8 cellular contexts compared by ENCODE assay signal in genomic region chr4:88613417-88613875, GRCh38. TPM values are rescaled to one million over a fixed set of nuclear protein-coding genes. Genes with fewer than 3 reads are reported as not detected.
DNase-seq lines count a peak whose midpoint lies in the region; ATAC-seq and FAIRE-seq lines count a peak whose summit lies in the region.

No MANE protein-coding gene starts in this region.

- H3K4me3 ChIP-seq in CD4-positive, CD25-positive, alpha-beta regulatory T cell (ENCODE audit: low read depth, low read length): peak overlapping the region; percentile 86

- H3K27me3 Mint-ChIP-seq in CD4-positive, CD25-positive, alpha-beta regulatory T cell: no peaks in the 10 kb centered on the region

- H3K27ac ChIP-seq in CD4-positive, CD25-positive, alpha-beta regulatory T cell (ENCODE audit: insufficient read depth, low read length, poor library complexity, severe bottlenecking): peak overlapping the region; percentile 91

- peaks cover 34 to 92% (median 68%) of the 10 kb centered on the region in 4 donors for H3K4me1 Mint-ChIP-seq in CD4-positive, CD25-positive, alpha-beta regulatory T cell

- H3K4me1 ChIP-seq in CD4-positive, CD25-positive, alpha-beta regulatory T cell (ENCODE audit: control insufficient read depth, insufficient read depth, low read length, poor library complexity, severe bottlenecking): peaks cover 55% of the 10 kb centered on the region

- ATAC-seq in CD4-positive, CD25-positive, alpha-beta regulatory T cell (ENCODE audit: low read depth in 2 of 2): peak; percentile 97
- ATAC-seq in GM21447 (IDR thresholded peaks at IDR 0.05; ENCODE audit: unreplicated experiment): peak; percentile 31
- no peak for ATAC-seq in HG03439 (IDR thresholded peaks at IDR 0.05; ENCODE audit: unreplicated experiment)

- H3K36me3 Mint-ChIP-seq in CD4-positive, CD25-positive, alpha-beta regulatory T cell: peaks cover 39% of the 10 kb centered on the region

- no peaks in the 10 kb centered on the region for H3K27me3 ChIP-seq in CD4-positive, CD25-positive, alpha-beta regulatory T cell (ENCODE audit: control insufficient read depth, insufficient read depth, low read length)

- H3K9me3 Mint-ChIP-seq in CD4-positive, CD25-positive, alpha-beta regulatory T cell: peaks cover 0 to 1% (median 0%) of the 10 kb centered on the region in 7 donors

- peak; percentile 50 for FAIRE-seq in urothelium cell line (lab: Jason Lieb, UNC)

- H3K4me3 Mint-ChIP-seq in CD4-positive, CD25-positive, alpha-beta regulatory T cell: peak overlapping the region; percentile 77 to 88 (median 84)

- peaks cover 7% of the 10 kb centered on the region for H3K36me3 ChIP-seq in CD4-positive, CD25-positive, alpha-beta regulatory T cell (ENCODE audit: control insufficient read depth, insufficient read depth, low read length)

- DNase-seq in CD4-positive, CD25-positive, alpha-beta regulatory T cell: peak; percentile 36 to 90 (median 84)
- DNase-seq in NCI-H2029 treated with DMSO at 0.1 percent for 48 hours (lab: John Stamatoyannopoulos, UW): peak; percentile 35
- peak; percentile 15 for DNase-seq in activated T-cell treated with anti-CD3 and anti-CD28 coated beads for 4 hours
- DNase-seq in iPS-NIHi11 (ENCODE audit: low spot score): peak; percentile 23
- no peak for DNase-seq in urothelium cell line (ENCODE audit: low spot score)
- no peak for DNase-seq in epidermal melanocyte (ENCODE audit: insufficient read length, low spot score)

- no peaks in the 10 kb centered on the region for H3K9me3 ChIP-seq in CD4-positive, CD25-positive, alpha-beta regulatory T cell (ENCODE audit: control insufficient read depth in 2 of 2, low read length in 2 of 2)

- peak overlapping the region; percentile 97 to 100 (median 99) for H3K27ac Mint-ChIP-seq in CD4-positive, CD25-positive, alpha-beta regulatory T cell

RNA-seq across cellular contexts. Expression of gene HERC3, which starts 21.2 kb away (rescaled TPM):
- total RNA-seq in CD4-positive, CD25-positive, alpha-beta regulatory T cell: 91.4 TPM
- polyA plus RNA-seq in CD4-positive, CD25-positive, alpha-beta regulatory T cell: 10 to 100 TPM; 35.4 to 60.2 (median 49.7) TPM

Comparison
In these comparisons a context has a peak if more than half of its experiments do, and no peak if none do; other contexts are left out.
1. DNase-seq: peak in CD4-positive, CD25-positive, alpha-beta regulatory T cell (3 of 3), NCI-H2029 treated with DMSO at 0.1 percent for 48 hours (single experiment), activated T-cell treated with anti-CD3 and anti-CD28 coated beads for 4 hours (single experiment) and iPS-NIHi11 (single experiment); none in urothelium cell line (single experiment) and epidermal melanocyte (single experiment).